29 cellular contexts compared by ENCODE assay signal in the genomic region with DNA sequence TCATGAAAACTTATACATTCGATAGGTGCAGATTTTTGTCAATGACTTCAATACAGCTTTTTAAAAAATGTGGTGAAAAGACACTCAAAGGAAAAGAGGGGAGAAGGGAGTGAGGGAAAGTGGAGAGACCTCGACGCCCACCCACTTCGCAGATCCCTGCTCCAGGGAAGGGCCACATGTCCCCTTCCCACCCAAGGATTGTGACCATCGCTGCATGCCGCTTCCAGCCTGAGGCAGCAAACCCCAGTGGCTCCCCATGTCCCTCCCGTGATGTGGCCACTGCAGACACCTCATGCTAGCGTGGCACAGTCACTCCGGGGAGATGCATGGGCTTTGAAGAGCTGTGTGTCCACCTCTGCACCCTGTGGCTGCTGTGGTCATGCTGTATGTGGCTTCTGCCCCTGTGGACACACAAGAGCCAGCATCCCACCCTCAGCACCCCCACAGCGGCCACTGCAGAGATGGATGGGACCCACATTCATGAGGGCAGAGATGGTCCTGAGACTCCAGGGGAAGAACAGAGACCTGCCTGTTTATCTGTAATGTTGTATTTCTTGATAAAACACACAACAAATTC.
"Had no signal": no experiment of that assay in that cellular context is flagged by ENCODE, and none has a peak within 500 bp of the region (broad histone marks: within the 10 kb centered on the region; RNA-seq: fewer than 3 reads in every experiment).

No MANE protein-coding gene starts in this region.

- H3K27ac Mint-ChIP-seq: nephron; stimulated activated naive B cell treated with anti-CD40 and anti-IgM and Interleukin-4, amounts not matched to agents 10 μg/mL and 1 μg/mL and 100 μg/mL, for 72 hours had no signal

- H3K9me3 Mint-ChIP-seq: nephron; neural crest cell; stimulated activated naive B cell treated with anti-CD40 and anti-IgM and Interleukin-4, amounts not matched to agents 10 μg/mL and 1 μg/mL and 100 μg/mL, for 72 hours had no signal

- H3K36me3 ChIP-seq: heart right ventricle, lower lobe of right lung, neutrophil, ovary, prostate gland, stomach, thyroid gland, transverse colon, upper lobe of right lung had no signal

- H3K79me2 ChIP-seq: hepatocyte had no signal

- DNase-seq: heart right ventricle; kidney glomerular epithelial cell; left cardiac atrium; left ventricle myocardium superior; lower lobe of right lung; mammary epithelial cell; mesenchymal stem cell; naive thymus-derived CD8-positive, alpha-beta T cell; occipital lobe; ovary; retina; right cardiac atrium; stimulated activated CD4-positive, alpha-beta T cell treated with anti-CD3 and anti-CD28 coated beads, Interleukin-12 subunit alpha, Interleukin-12 subunit beta, amount 100 ng/mL, for 4 hours; stimulated activated CD4-positive, alpha-beta T cell treated with anti-CD3 and anti-CD28 coated beads, Interleukin-15, amount 100 ng/mL, for 24 hours; stimulated activated CD4-positive, alpha-beta T cell treated with anti-CD3 and anti-CD28 coated beads, Interleukin-2, amount 100 ng/mL, for 24 hours; stimulated activated CD4-positive, alpha-beta T cell treated with anti-CD3 and anti-CD28 coated beads, Interleukin-4, amount 100 ng/mL, for 1 hour; stimulated activated naive B cell treated with anti-CD40 and anti-IgM and Interleukin-4, amounts not matched to agents 10 μg/mL and 1 μg/mL and 100 μg/mL, for 72 hours; stimulated activated naive CD8-positive, alpha-beta T cell treated with anti-CD3 and anti-CD28 coated beads, Interleukin-15, Interleukin-2, amounts not matched to agents 100 U/mL and 50 U/mL, for 24 hours; stomach; testis; thyroid gland; transverse colon; upper lobe of right lung had no signal

- H3K27me3 ChIP-seq: hepatocyte, neutrophil, ovary, stomach, testis, thyroid gland, transverse colon, upper lobe of right lung had no signal

- H3K4me3 Mint-ChIP-seq: naive thymus-derived CD8-positive, alpha-beta T cell; nephron; neural crest cell; stimulated activated naive B cell treated with anti-CD40 and anti-IgM and Interleukin-4, amounts not matched to agents 10 μg/mL and 1 μg/mL and 100 μg/mL, for 72 hours had no signal

- H3K27me3 Mint-ChIP-seq: stimulated activated naive B cell treated with anti-CD40 and anti-IgM and Interleukin-4, amounts not matched to agents 10 μg/mL and 1 μg/mL and 100 μg/mL, for 72 hours had no signal

- H3K27ac ChIP-seq: heart right ventricle, hepatocyte, lower lobe of right lung, neutrophil, ovary, prostate gland, skin epidermis, stomach, testis, thyroid gland, transverse colon, upper lobe of right lung had no signal

- H3K4me2 ChIP-seq: hepatocyte had no signal

- H2AFZ ChIP-seq: hepatocyte had no signal

- H3K36me3 Mint-ChIP-seq: naive thymus-derived CD8-positive, alpha-beta T cell; stimulated activated naive B cell treated with anti-CD40 and anti-IgM and Interleukin-4, amounts not matched to agents 10 μg/mL and 1 μg/mL and 100 μg/mL, for 72 hours had no signal

- H3K9me3 ChIP-seq: heart right ventricle, lower lobe of right lung, neutrophil, ovary, prostate gland, testis, thyroid gland, transverse colon, upper lobe of right lung had no signal

- H3K4me1 Mint-ChIP-seq: naive thymus-derived CD8-positive, alpha-beta T cell; nephron had no signal

- H3K4me3 ChIP-seq: heart right ventricle, hepatocyte, lower lobe of right lung, ovary, prostate gland, skin epidermis, stomach, testis, thyroid gland, transverse colon, upper lobe of right lung had no signal

- H3K4me1 ChIP-seq: heart right ventricle, lower lobe of right lung, prostate gland, stomach, testis, thyroid gland, transverse colon, upper lobe of right lung had no signal
